8 cellular contexts compared by ENCODE assay signal in genomic region chr1:44377925-44378784, GRCh38. TPM values are rescaled to one million over a fixed set of nuclear protein-coding genes. Genes with fewer than 3 reads are reported as not detected.
DNase-seq lines count a peak whose midpoint lies in the region; ATAC-seq and TF ChIP-seq lines count a peak whose summit lies in the region.

No MANE protein-coding gene starts in this region.

- in situ Hi-C loops in GM23248 (cut with MboI): no loop called here

- no peak overlapping the region for H3K27ac ChIP-seq in GM23248

- peak; percentile 78 for TF ChIP-seq CTCF in fibroblast of the aortic adventitia (IDR thresholded peaks at IDR 0.05; ENCODE audit: insufficient read depth, low read length)

- 61 to 65% methylated on average over 12 of the region's 12 CpGs for WGBS in GM23248 (ENCODE audit: low coverage in 1 of 2, low lambda C conversion rate in 2 of 2, missing lambda C conversion rate in 2 of 2), 2 experiments

- no peaks in the 10 kb centered on the region for H3K9me3 ChIP-seq in GM23248 (ENCODE audit: low read depth)

- H3K4me3 ChIP-seq in GM23248 (no peak overlapping the region), fibroblast of the aortic adventitia (ENCODE audit: low read depth, low read length) (no peak overlapping the region)

- no peaks in the 10 kb centered on the region for H3K36me3 ChIP-seq in GM23248 (ENCODE audit: low read depth)

- H3K4me2 ChIP-seq in GM23248 (ENCODE audit: unreplicated experiment): no peak overlapping the region

- H3K79me2 ChIP-seq in GM23248 (ENCODE audit: insufficient read depth): no peaks in the 10 kb centered on the region

- H3K27me3 ChIP-seq in GM23248 (replicated peaks; ENCODE audit: insufficient read depth): peaks cover 19% of the 10 kb centered on the region; the same call in 1 of the 2 replicates

- no peaks in the 10 kb centered on the region for H3K9me2 ChIP-seq in GM23248 (ENCODE audit: insufficient read depth)

- DNase-seq in Ammon's horn (ENCODE audit: low spot score) (peak; percentile 75), GM23248 (peak; percentile 76), NCI-H748 treated with DMSO at 0.1 percent for 48 hours (lab: John Stamatoyannopoulos, UW) (peak; percentile 32), fibroblast of the aortic adventitia (ENCODE audit: low read depth) (peak; percentile 65), non-pigmented ciliary epithelial cell (ENCODE audit: low read depth) (peak; percentile 14)
- peak; percentile 63 for DNase-seq in activated CD8-positive, alpha-beta memory T cell treated with anti-CD3 and anti-CD28 coated beads, Interleukin-2, amount 50 U/mL, for 48 hours

- no peaks in the 10 kb centered on the region for H4K20me1 ChIP-seq in GM23248 (ENCODE audit: insufficient read depth)

- H3K4me1 ChIP-seq in GM23248 (ENCODE audit: insufficient read depth): no peaks in the 10 kb centered on the region

- no peaks in the 10 kb centered on the region for H3F3A ChIP-seq in GM23248 (ENCODE audit: insufficient read depth)

- ATAC-seq in GM18502 (IDR thresholded peaks at IDR 0.05; ENCODE audit: poor library complexity, unreplicated experiment) (no peak), GM19452 (IDR thresholded peaks at IDR 0.05; ENCODE audit: unreplicated experiment) (no peak)

- no peak overlapping the region for H3K9ac ChIP-seq in GM23248

- no peak overlapping the region for H2AFZ ChIP-seq in GM23248

RNA-seq across cellular contexts. Expression of gene ERI3, which starts 23.1 kb away (rescaled TPM):
- total RNA-seq in GM23248 (2014; rRNA removed; shearing (Covaris generic)): 45.5 and 51.2 TPM in 2 replicates
- 77.5 and 83.4 TPM in 2 replicates for polyA plus RNA-seq in GM23248 (2016; fragmentation: Nextera tagmentation; extraction: Ambion mirVana)
- 50.0 and 64.3 TPM in 2 replicates for total RNA-seq in fibroblast of the aortic adventitia (ENCODE audit: low replicate concordance)

RNA-seq across cellular contexts. Expression of gene RNF220, which starts 26.9 kb away (rescaled TPM):
- total RNA-seq in GM23248 (2014; rRNA removed; shearing (Covaris generic)): 90.8 and 123 TPM in 2 replicates
- polyA plus RNA-seq in GM23248 (2016; fragmentation: Nextera tagmentation; extraction: Ambion mirVana): 47.2 and 47.4 TPM in 2 replicates
- 39.7 and 51.2 TPM in 2 replicates for total RNA-seq in fibroblast of the aortic adventitia (ENCODE audit: low replicate concordance)

Comparison
In these comparisons a context has a peak if more than half of its experiments do, and no peak if none do; other contexts are left out.
1. DNase-seq: peak in every context shown above with its lines; median percentile 76 in GM23248; 75 in Ammon's horn; 65 in fibroblast of the aortic adventitia; 63 in activated CD8-positive, alpha-beta memory T cell treated with anti-CD3 and anti-CD28 coated beads, Interleukin-2, amount 50 U/mL, for 48 hours; 32 in NCI-H748 treated with DMSO at 0.1 percent for 48 hours; 14 in non-pigmented ciliary epithelial cell.